18 cellular contexts compared by ENCODE assay signal in the genomic region with DNA sequence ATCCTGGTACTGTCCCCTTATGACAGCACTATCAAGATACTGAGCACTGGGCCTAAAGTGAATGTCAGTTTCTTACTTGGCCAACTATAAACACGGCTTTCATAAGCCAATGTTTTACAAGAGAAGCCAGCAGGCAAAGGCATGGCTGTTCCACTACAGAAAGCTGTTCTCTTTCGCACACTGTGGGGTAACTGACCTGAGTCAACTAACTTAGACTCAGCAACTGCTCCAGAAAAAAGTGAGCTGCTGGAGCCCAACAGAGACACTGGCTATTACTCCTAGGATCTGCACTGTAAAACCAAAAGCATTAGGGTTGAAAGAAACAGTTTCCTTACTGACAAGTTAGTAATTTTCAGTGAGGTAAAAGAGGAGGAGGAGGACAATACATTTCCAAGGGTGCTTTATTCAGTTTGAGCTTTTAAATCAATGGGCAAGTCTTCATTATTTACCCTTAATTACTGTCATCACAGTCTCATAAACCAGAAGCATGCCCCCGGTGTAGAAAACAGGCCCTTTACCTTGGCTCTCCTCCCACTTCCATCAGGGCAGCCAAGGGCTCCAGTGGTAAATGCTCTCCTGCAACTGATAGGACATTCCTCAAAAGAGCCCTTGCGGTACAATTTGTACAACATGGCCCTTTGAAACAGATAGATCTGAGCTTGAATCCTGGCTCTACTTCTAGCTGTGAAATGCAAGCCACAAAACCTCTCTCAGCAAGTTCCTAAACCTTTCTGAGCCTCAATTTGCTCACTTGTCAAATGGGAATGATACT.
"Had no signal": no experiment of that assay in that cellular context is flagged by ENCODE, and none has a peak within 500 bp of the region (broad histone marks: within the 10 kb centered on the region; RNA-seq: fewer than 3 reads in every experiment).

No MANE protein-coding gene starts in this region.

- DNase-seq: activated CD4-positive, alpha-beta memory T cell treated with anti-CD3 and anti-CD28 coated beads, Interleukin-2, amount 10 ng/mL, durations not matched to agents 7 days and 5 days; activated CD4-positive, alpha-beta T cell treated with anti-CD3 and anti-CD28 coated beads, Interleukin-2, amount 10 ng/mL, durations not matched to agents 24 days and 14 days; activated effector memory CD4-positive, alpha-beta T cell treated with Interleukin-2 at 50 U/mL for 16 hours; activated naive CD4-positive, alpha-beta T cell treated with anti-CD3 and anti-CD28 coated beads for 36 hours; activated T-cell treated with anti-CD3 and anti-CD28 coated beads, Interleukin-2, amount 50 U/mL, for 72 hours; amygdala; cortex of kidney; head of caudate nucleus; islet precursor cell; left colon; naive thymus-derived CD8-positive, alpha-beta T cell; stimulated activated CD4-positive, alpha-beta T cell treated with anti-CD3 and anti-CD28 coated beads, Interleukin-12 subunit alpha, Interleukin-12 subunit beta, amount 100 ng/mL, for 4 hours had no signal

- H3K27ac ChIP-seq: epithelial cell of prostate, gastroesophageal sphincter, neural progenitor cell, tibial nerve, VCaP had no signal

- H3K4me3 ChIP-seq: gastroesophageal sphincter, neural progenitor cell, tibial nerve had no signal

- H3K27me3 ChIP-seq: gastroesophageal sphincter, tibial nerve had no signal

- ATAC-seq: activated CD4-positive, CD25-positive, alpha-beta regulatory T cell treated with anti-CD3 and anti-CD28 coated beads, Interleukin-2, amount 50 U/mL, for 24 hours; activated T-cell treated with anti-CD3 and anti-CD28 coated beads, Interleukin-2, amount 50 U/mL, for 72 hours; gastroesophageal sphincter; left colon; naive thymus-derived CD8-positive, alpha-beta T cell had no signal

- H3K36me3 ChIP-seq: gastroesophageal sphincter, neural progenitor cell, tibial nerve had no signal

- H3K9me3 ChIP-seq: gastroesophageal sphincter, tibial nerve had no signal

- H3K4me1 ChIP-seq: gastroesophageal sphincter, neural progenitor cell had no signal
